Comparison of ENCODE assay signal across 9 cellular contexts in the genomic region with DNA sequence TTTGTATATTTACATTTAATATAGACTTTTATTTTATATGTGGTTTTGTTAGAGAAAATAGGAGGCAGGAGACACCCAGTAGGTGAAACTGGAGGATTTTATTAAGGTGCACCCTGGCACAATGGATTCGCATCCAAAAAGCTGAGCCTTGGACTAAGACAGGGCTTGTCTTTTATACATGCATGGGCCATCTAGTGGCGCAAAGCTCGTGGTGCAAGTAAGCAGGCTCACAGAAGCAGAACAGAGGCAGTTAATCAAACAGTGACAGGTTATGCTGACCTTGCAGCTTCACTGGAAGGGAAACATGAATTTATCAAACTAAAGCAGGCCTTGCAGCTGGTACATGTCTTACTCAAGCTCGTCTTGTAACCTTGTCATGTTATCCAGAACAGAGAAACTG. TPM values are rescaled to one million over a fixed set of nuclear protein-coding genes. Genes with fewer than 3 reads are reported as not detected.
DNase-seq lines count a peak whose midpoint lies in the region; ATAC-seq and TF ChIP-seq lines count a peak whose summit lies in the region.
"Had no signal": no experiment of that assay in that cellular context is flagged by ENCODE, and none has a peak within 500 bp of the region (broad histone marks: within the 10 kb centered on the region; RNA-seq: fewer than 3 reads in every experiment).

No MANE protein-coding gene starts in this region.

- no peaks in the 10 kb centered on the region for H3K27me3 Mint-ChIP-seq in activated T-cell treated with anti-CD3 and anti-CD28 coated beads, Interleukin-2, amount 50 U/mL, for 24 hours

- H3K27ac ChIP-seq in tibial artery: no peak overlapping the region
- H3K27ac ChIP-seq: SK-N-MC had no signal

- H3K27ac Mint-ChIP-seq in activated T-cell treated with anti-CD3 and anti-CD28 coated beads, Interleukin-2, amount 50 U/mL, for 24 hours: no peak overlapping the region

- no peak overlapping the region for H3K4me3 Mint-ChIP-seq in activated T-cell treated with anti-CD3 and anti-CD28 coated beads, Interleukin-2, amount 50 U/mL, for 24 hours

- H3K36me3 Mint-ChIP-seq in activated T-cell treated with anti-CD3 and anti-CD28 coated beads, Interleukin-2, amount 50 U/mL, for 24 hours (ENCODE audit: low read depth): peaks cover 7% of the 10 kb centered on the region

- peaks cover 0 to 22% (median 16%) of the 10 kb centered on the region in 3 donors for H3K9me3 ChIP-seq in tibial artery

- intact Hi-C loops in tibial artery (cut with DNase I; ENCODE audit: low total_unique reads): no loop called here

- DNase-seq in EL (peak; percentile 31), LHCN-M2 (ENCODE audit: low read depth) (peak; percentile 17), iPS-NIHi7 (ENCODE audit: extremely low spot score) (peak; percentile 42), NCI-H774 (lab: John Stamatoyannopoulos, UW) (no peak), tibial artery (no peak)
- peak; percentile 45 for DNase-seq in activated T-cell treated with anti-CD3 and anti-CD28 coated beads, Interleukin-2, amount 50 U/mL, for 24 hours

- no peaks in the 10 kb centered on the region for H3K27me3 ChIP-seq in tibial artery

- ATAC-seq in HG03354 (IDR thresholded peaks at IDR 0.05; ENCODE audit: poor library complexity, severe bottlenecking, unreplicated experiment): no peak
- no peak for ATAC-seq in GM21515 (IDR thresholded peaks at IDR 0.05; ENCODE audit: unreplicated experiment)

- H3K4me1 Mint-ChIP-seq in activated T-cell treated with anti-CD3 and anti-CD28 coated beads, Interleukin-2, amount 50 U/mL, for 24 hours (ENCODE audit: low read depth): peaks cover 2% of the 10 kb centered on the region

- no peak overlapping the region for H3K4me3 ChIP-seq in tibial artery
- H3K4me3 ChIP-seq: SK-N-MC had no signal

- peaks cover 0 to 3% (median 0%) of the 10 kb centered on the region in 3 donors for H3K36me3 ChIP-seq in tibial artery

- no peak for TF ChIP-seq CTCF in tibial artery (IDR thresholded peaks at IDR 0.05)

- peaks cover 15% of the 10 kb centered on the region for H3K9me3 Mint-ChIP-seq in activated T-cell treated with anti-CD3 and anti-CD28 coated beads, Interleukin-2, amount 50 U/mL, for 24 hours

- H3K4me1 ChIP-seq in tibial artery: no peaks in the 10 kb centered on the region

RNA-seq across cellular contexts. Expression of a gene that starts 58.8 kb away (rescaled TPM):
- total RNA-seq in LHCN-M2 (2014; rRNA removed): 2.4 and 4.5 TPM in 2 replicates
- 0.53 TPM for polyA plus RNA-seq in LHCN-M2 (2012)

Comparison
In these comparisons a context has a peak if more than half of its experiments do, and no peak if none do; other contexts are left out.
1. DNase-seq: peak in EL (single experiment), LHCN-M2 (single experiment), activated T-cell treated with anti-CD3 and anti-CD28 coated beads, Interleukin-2, amount 50 U/mL, for 24 hours (single experiment) and iPS-NIHi7 (single experiment); none in NCI-H774 (single experiment) and tibial artery (0 of 2).